ENCODE assay signal across 8 cellular contexts in genomic region chr10:8054498-8055407, GRCh38. TPM values are rescaled to one million over a fixed set of nuclear protein-coding genes. Genes with fewer than 3 reads are reported as not detected.
DNase-seq lines count a peak whose midpoint lies in the region; ATAC-seq and TF ChIP-seq lines count a peak whose summit lies in the region.

Gene GATA3 (plus strand): TSS chr10:8054688. CDS start chr10:8055656, 968 bp downstream.

- peak within 1 kb of the TSS; percentile 65 to 86 for H3K4me3 Mint-ChIP-seq in H9

- no peak within 1 kb of the TSS for H4K5ac ChIP-seq in H9 (ENCODE audit: insufficient read length, low read depth, low read length)

- H3K27me3 ChIP-seq in H9 (ENCODE audit: insufficient read depth, low read length), result peaks cover 85% of the 10 kb centered on the region
- H3K27me3 ChIP-seq in Peyer's patch, result peaks cover 0 to 63% of the 10 kb centered on the region in 2 donors
- peaks cover 20 to 100% (median 93%) of the 10 kb centered on the region in 7 donors for H3K27me3 ChIP-seq in heart right ventricle

- H3K36me3 Mint-ChIP-seq in H9 (ENCODE audit: insufficient read depth in 1 of 3, low read depth in 3 of 3), result no peaks in the 10 kb centered on the region

- H4K91ac ChIP-seq in H9 (ENCODE audit: insufficient read length, low read depth, low read length), result no peak within 1 kb of the TSS

- WGBS in H9 (ENCODE audit: extremely low coverage, insufficient read length, low lambda C conversion rate), result no CpG with 5 or more reads among the region's 65 CpGs
- 1 to 2% methylated on average over 62 to 65 of the region's 65 CpGs for WGBS in heart right ventricle, 2 donors

- H3K56ac ChIP-seq in H9 (ENCODE audit: insufficient read length, low read depth, low read length), result no peak within 1 kb of the TSS

- TF ChIP-seq POLR2A in Peyer's patch (IDR thresholded peaks at IDR 0.05), result no peak

- no peak within 1 kb of the TSS for H3K14ac ChIP-seq in H9 (ENCODE audit: insufficient read depth, low read length)

- H3K27ac Mint-ChIP-seq in H9, result no peak within 1 kb of the TSS

- no peak within 1 kb of the TSS for H3K4ac ChIP-seq in H9 (ENCODE audit: low read depth, low read length)

- H3T11ph ChIP-seq in H9 (ENCODE audit: low read length), result no peak within 1 kb of the TSS

- H3K27ac ChIP-seq in H9 (ENCODE audit: insufficient read length, low read depth, low read length) (no peak within 1 kb of the TSS), Peyer's patch (peak within 1 kb of the TSS; percentile 61 to 78 (median 70)), heart right ventricle (peak within 1 kb of the TSS in 9 of 10 donors; percentile 45 to 89 (median 77))

- no peak within 1 kb of the TSS for H3K18ac ChIP-seq in H9 (ENCODE audit: insufficient read length, low read depth, low read length)

- no peaks in the 10 kb centered on the region for H3K79me1 ChIP-seq in H9 (ENCODE audit: insufficient read depth, low read depth, low read length, poor library complexity, severe bottlenecking)

- no peak within 1 kb of the TSS for H2BK12ac ChIP-seq in H9 (ENCODE audit: insufficient read length, low read depth, low read length)

- DNase-seq in H9, result peak; percentile 82
- peak in 2 of 3 donors; percentile 81 to 89 for DNase-seq in Peyer's patch
- peak; percentile 94 for DNase-seq in activated effector memory CD4-positive, alpha-beta T cell treated with anti-CD3 and anti-CD28 coated beads, Interleukin-2, amount 50 U/mL, for 16 hours
- peak; percentile 58 to 68 for DNase-seq in heart right ventricle
- no peak for DNase-seq in skeletal muscle cell (ENCODE audit: low read depth)
- no peak for DNase-seq in putamen (ENCODE audit: low spot score)
- no peak for DNase-seq in KG1 (lab: John Stamatoyannopoulos, UW)

- no peaks in the 10 kb centered on the region; a peak in 1 of 5 replicates for H3K9me3 Mint-ChIP-seq in H9

- no peaks in the 10 kb centered on the region for H3K79me2 ChIP-seq in H9 (ENCODE audit: insufficient read depth, low read length)

- peaks cover 46% of the 10 kb centered on the region for H3K23me2 ChIP-seq in H9 (ENCODE audit: insufficient read length, low read depth, low read length, poor library complexity, severe bottlenecking)

- H3K9me3 ChIP-seq in ES-I3 (ENCODE audit: control insufficient read depth, insufficient read depth, low read length) (no peaks in the 10 kb centered on the region; the same call in 1 of the 2 replicates), H9 (ENCODE audit: control insufficient read depth, low read depth, low read length) (no peaks in the 10 kb centered on the region), Peyer's patch (peaks cover 0 to 4% (median 0%) of the 10 kb centered on the region in 4 donors), heart right ventricle (no peaks in the 10 kb centered on the region)

- no peak within 1 kb of the TSS for H2BK20ac ChIP-seq in H9 (ENCODE audit: low read depth, low read length, poor library complexity, severe bottlenecking)

- H3K4me2 ChIP-seq in H9 (ENCODE audit: insufficient read depth, insufficient read length, low read length), result peak within 1 kb of the TSS; percentile 74

- ATAC-seq in heart right ventricle, result peak in 7 of 8 donors; percentile 39 to 58 (median 50)

- H3K4me1 ChIP-seq in ES-I3 (ENCODE audit: insufficient read depth, low read length), result peaks cover 20% of the 10 kb centered on the region; the same call in 1 of the 2 replicates
- peaks cover 11% of the 10 kb centered on the region; the same call in 1 of the 2 replicates for H3K4me1 ChIP-seq in H9 (ENCODE audit: insufficient read depth, low read length)
- peaks cover 3 to 61% (median 29%) of the 10 kb centered on the region in 4 donors for H3K4me1 ChIP-seq in Peyer's patch
- H3K4me1 ChIP-seq in heart right ventricle, result peaks cover 7 to 77% (median 54%) of the 10 kb centered on the region in 9 donors

- no peak within 1 kb of the TSS for H2BK15ac ChIP-seq in H9 (ENCODE audit: low read depth, low read length)

- peak within 1 kb of the TSS; percentile 36 to 65 (median 48) for H3K4me3 ChIP-seq in Peyer's patch
- H3K4me3 ChIP-seq in heart right ventricle, result peak within 1 kb of the TSS; percentile 36 to 68 (median 60)
- peak within 1 kb of the TSS; percentile 44 for H3K4me3 ChIP-seq in skeletal muscle cell (ENCODE audit: low read depth, low read length)

- H2BK5ac ChIP-seq in H9 (ENCODE audit: insufficient read length, low read length), result no peak within 1 kb of the TSS

- H2BK120ac ChIP-seq in H9 (ENCODE audit: low read depth, low read length, poor library complexity, severe bottlenecking), result no peak within 1 kb of the TSS

- H3K36me3 ChIP-seq in ES-I3 (ENCODE audit: insufficient read depth, low read length), result no peaks in the 10 kb centered on the region
- no peaks in the 10 kb centered on the region for H3K36me3 ChIP-seq in Peyer's patch
- peaks cover 0 to 4% (median 0%) of the 10 kb centered on the region in 9 donors for H3K36me3 ChIP-seq in heart right ventricle

- no peak within 1 kb of the TSS for H4K8ac ChIP-seq in H9 (replicated peaks; ENCODE audit: insufficient read length, low read depth, low read length)

- peaks cover 94% of the 10 kb centered on the region for H3K27me3 Mint-ChIP-seq in H9 (ENCODE audit: low read depth)

- H2AFZ ChIP-seq in H9 (ENCODE audit: low read length), result no peak within 1 kb of the TSS

- peaks cover 48 to 61% of the 10 kb centered on the region in 2 experiments for H3K4me1 Mint-ChIP-seq in H9

- H4K20me1 ChIP-seq in H9 (ENCODE audit: control insufficient read depth, insufficient read depth, insufficient read length), result no peaks in the 10 kb centered on the region

- TF ChIP-seq CTCF in H9 (conservative IDR thresholded peaks at IDR 0.05) (no peak), Peyer's patch (IDR thresholded peaks at IDR 0.05) (no peak), heart right ventricle (IDR thresholded peaks at IDR 0.05) (no peak)

- H2AK5ac ChIP-seq in H9 (ENCODE audit: insufficient read length, low read length), result no peak within 1 kb of the TSS

- intact Hi-C loops in heart right ventricle (cut with DNase I), result loop anchor here in 6 of 10 donors (1.0 to 10.0 kb wide), 8 partner anchors 180 to 420 kb away; partner anchors contain the start of gene TAF3 (in 1 of the 6)

- peak within 1 kb of the TSS; percentile 68; the same call in 1 of the 2 replicates for H3K9ac ChIP-seq in ES-I3 (ENCODE audit: low read depth, low read length)
- no peak within 1 kb of the TSS for H3K9ac ChIP-seq in H9 (ENCODE audit: extremely low read depth, insufficient read length, low read length)

- H3K23ac ChIP-seq in H9 (ENCODE audit: insufficient read length, low read depth, low read length), result no peak within 1 kb of the TSS

RNA-seq across cellular contexts. Expression of gene GATA3, which starts in this region (rescaled TPM):
- total RNA-seq in H9 (2021), result 0.31 TPM in 2 replicates
- total RNA-seq in Peyer's patch, result 1 to 10 TPM in 2 of 4 donors, under 1 TPM in 1, not detected in 1; 0.80 to 5.8 (median 1.4) TPM
- 1 to 10 TPM; 1.1 to 3.2 (median 1.5) TPM for total RNA-seq in heart right ventricle
- 1 to 10 TPM; 1.2 TPM for polyA plus RNA-seq in heart right ventricle

Comparison
In these comparisons a context has a peak if more than half of its experiments do, and no peak if none do; other contexts are left out.
1. Peak in DNase-seq and H3K4me2 ChIP-seq in H9; RNA of the gene not detected or under 1 TPM.
2. DNase-seq: peak in Peyer's patch (2 of 3), activated effector memory CD4-positive, alpha-beta T cell treated with anti-CD3 and anti-CD28 coated beads, Interleukin-2, amount 50 U/mL, for 16 hours (single experiment) and heart right ventricle (2 of 2); none in skeletal muscle cell (single experiment), putamen (single experiment) and KG1 (single experiment).
3. Peak in every context shown above with its lines, with median percentiles within 50 percentile points of each other: H3K4me3 ChIP-seq.